In the genomic region with DNA sequence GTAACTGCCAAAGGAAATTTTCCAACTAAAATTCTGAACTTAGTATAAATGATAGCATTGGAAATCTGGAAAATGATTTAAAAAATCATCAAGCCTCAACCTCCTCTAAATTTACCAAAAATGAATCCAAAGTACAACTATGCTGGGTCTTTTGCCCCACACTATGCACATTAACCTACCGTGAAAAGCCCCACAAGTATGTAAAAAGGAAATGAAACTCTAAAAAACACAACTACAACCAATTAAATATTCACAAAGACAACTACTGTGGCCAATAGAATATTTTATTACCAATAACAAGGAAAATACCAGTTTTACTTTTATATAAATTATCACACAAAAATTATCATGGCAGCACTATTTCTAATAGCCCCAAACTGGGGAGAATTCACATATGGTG, we compare ENCODE assay signal across 27 cellular contexts. TPM values are rescaled to one million over a fixed set of nuclear protein-coding genes. Genes with fewer than 3 reads are reported as not detected.
A peak's percentile ranks its signal among the peaks of the same experiment; 100 is the strongest.
DNase-seq lines count a peak whose midpoint lies in the region; ATAC-seq, FAIRE-seq and TF ChIP-seq lines count a peak whose summit lies in the region.
"Had no signal": no experiment of that assay in that cellular context is flagged by ENCODE, and none has a peak within 500 bp of the region (broad histone marks: within the 10 kb centered on the region; RNA-seq: fewer than 3 reads in every experiment).

No MANE protein-coding gene starts in this region.

- peaks cover 24% of the 10 kb centered on the region for H3K4me1 Mint-ChIP-seq in activated CD8-positive, alpha-beta T cell treated with anti-CD3 and anti-CD28 coated beads for 36 hours (ENCODE audit: low read depth)
- peaks cover 7% of the 10 kb centered on the region for H3K4me1 Mint-ChIP-seq in activated CD8-positive, alpha-beta T cell treated with anti-CD3 and anti-CD28 coated beads, Interleukin-2, amount 10 ng/mL, durations not matched to agents 7 days and 5 days (ENCODE audit: low read depth)
- H3K4me1 Mint-ChIP-seq in T-cell: peaks cover 16 to 31% (median 27%) of the 10 kb centered on the region in 3 donors
- peaks cover 10 to 20% (median 15%) of the 10 kb centered on the region in 3 donors for H3K4me1 Mint-ChIP-seq in naive B cell
- H3K4me1 Mint-ChIP-seq: nephron had no signal

- CTCF ChIA-PET in activated CD8-positive, alpha-beta T cell treated with anti-CD3 and anti-CD28 coated beads for 36 hours (lab: Charles Lee): no interaction called here
- CTCF ChIA-PET in activated CD8-positive, alpha-beta T cell treated with anti-CD3 and anti-CD28 coated beads, Interleukin-2, amount 10 ng/mL, durations not matched to agents 7 days and 5 days (lab: Charles Lee): no interaction called here
- CTCF ChIA-PET in T-cell (lab: Charles Lee): no interaction called here

- no peak for TF ChIP-seq CTCF in activated CD8-positive, alpha-beta T cell treated with anti-CD3 and anti-CD28 coated beads for 36 hours (IDR thresholded peaks at IDR 0.05)

- no peak overlapping the region for H3K4me3 Mint-ChIP-seq in activated CD8-positive, alpha-beta T cell treated with anti-CD3 and anti-CD28 coated beads for 36 hours
- H3K4me3 Mint-ChIP-seq in activated CD8-positive, alpha-beta T cell treated with anti-CD3 and anti-CD28 coated beads, Interleukin-2, amount 10 ng/mL, durations not matched to agents 7 days and 5 days: no peak overlapping the region
- H3K4me3 Mint-ChIP-seq in T-cell: no peak overlapping the region
- H3K4me3 Mint-ChIP-seq in naive B cell: no peak overlapping the region
- H3K4me3 Mint-ChIP-seq: CD8-positive, alpha-beta memory T cell; nephron had no signal

- ATAC-seq in activated CD8-positive, alpha-beta T cell treated with anti-CD3 and anti-CD28 coated beads for 36 hours: no peak
- ATAC-seq in activated CD8-positive, alpha-beta T cell treated with anti-CD3 and anti-CD28 coated beads, Interleukin-2, amount 10 ng/mL, durations not matched to agents 7 days and 5 days: no peak
- ATAC-seq in T-cell (replicated peaks in 1 of 4) (no peak), naive B cell (ENCODE audit: low read depth in 2 of 2) (peak; percentile 74 to 75), HG03354 (IDR thresholded peaks at IDR 0.05; ENCODE audit: poor library complexity, severe bottlenecking, unreplicated experiment) (no peak), HG02852 (IDR thresholded peaks at IDR 0.05; ENCODE audit: unreplicated experiment) (no peak)
- ATAC-seq: A549, body of pancreas, HCT116, left ventricle myocardium superior, Panc1 had no signal

- H3K36me3 Mint-ChIP-seq in activated CD8-positive, alpha-beta T cell treated with anti-CD3 and anti-CD28 coated beads for 36 hours (ENCODE audit: low read depth): peaks cover 70% of the 10 kb centered on the region
- peaks cover 84% of the 10 kb centered on the region for H3K36me3 Mint-ChIP-seq in activated CD8-positive, alpha-beta T cell treated with anti-CD3 and anti-CD28 coated beads, Interleukin-2, amount 10 ng/mL, durations not matched to agents 7 days and 5 days (ENCODE audit: low read depth)
- H3K36me3 Mint-ChIP-seq in T-cell: peaks cover 75% of the 10 kb centered on the region
- H3K36me3 Mint-ChIP-seq in naive B cell: peaks cover 43 to 52% of the 10 kb centered on the region in 2 donors

- intact Hi-C loops in activated CD8-positive, alpha-beta T cell treated with anti-CD3 and anti-CD28 coated beads for 36 hours (cut with micrococcal nuclease): no loop called here

- no peaks in the 10 kb centered on the region for H3K9me3 Mint-ChIP-seq in activated CD8-positive, alpha-beta T cell treated with anti-CD3 and anti-CD28 coated beads for 36 hours
- H3K9me3 Mint-ChIP-seq in activated CD8-positive, alpha-beta T cell treated with anti-CD3 and anti-CD28 coated beads, Interleukin-2, amount 10 ng/mL, durations not matched to agents 7 days and 5 days (ENCODE audit: insufficient read depth): no peaks in the 10 kb centered on the region
- H3K9me3 Mint-ChIP-seq in T-cell: no peaks in the 10 kb centered on the region
- H3K9me3 Mint-ChIP-seq in naive B cell: no peaks in the 10 kb centered on the region
- H3K9me3 Mint-ChIP-seq: CD8-positive, alpha-beta memory T cell; nephron had no signal

- DNase-seq in activated CD8-positive, alpha-beta T cell treated with anti-CD3 and anti-CD28 coated beads for 36 hours: no peak
- DNase-seq in activated CD8-positive, alpha-beta T cell treated with anti-CD3 and anti-CD28 coated beads, Interleukin-2, amount 10 ng/mL, durations not matched to agents 7 days and 5 days: no peak
- DNase-seq in GM19239 (ENCODE audit: insufficient read length, low spot score) (no peak), T-cell (no peak), naive B cell (peak; percentile 3), NCI-H1105 (lab: John Stamatoyannopoulos, UW) (no peak)
- DNase-seq: activated T-cell treated with anti-CD3 and anti-CD28 coated beads for 4 hours; adrenal gland; body of pancreas; CD8-positive, alpha-beta memory T cell; cerebellar nuclear complex; DMS 273 treated with DMSO at 0.1 percent for 48 hours; glutamatergic neuron; Kasumi-1; left ventricle myocardium superior; NCI-H1092; NCI-H1930; NCI-H526 treated with DMSO at 0.1 percent for 48 hours; SHP77 treated with DMSO at 0.1 percent for 48 hours; T1000; trophoblast cell had no signal

- FAIRE-seq in GM19239 (lab: Jason Lieb, UNC): peak; percentile 8
- FAIRE-seq: A549 had no signal

- peak overlapping the region; percentile 46 for H3K27ac Mint-ChIP-seq in activated CD8-positive, alpha-beta T cell treated with anti-CD3 and anti-CD28 coated beads for 36 hours
- no peak overlapping the region for H3K27ac Mint-ChIP-seq in activated CD8-positive, alpha-beta T cell treated with anti-CD3 and anti-CD28 coated beads, Interleukin-2, amount 10 ng/mL, durations not matched to agents 7 days and 5 days
- peak overlapping the region; percentile 28 to 39 for H3K27ac Mint-ChIP-seq in T-cell
- H3K27ac Mint-ChIP-seq in naive B cell: peak overlapping the region in 4 of 6 donors; percentile 16 to 77 (median 32)
- H3K27ac Mint-ChIP-seq: nephron had no signal

- POLR2A ChIA-PET in activated CD8-positive, alpha-beta T cell treated with anti-CD3 and anti-CD28 coated beads for 36 hours (lab: Charles Lee): interaction anchor here (0.9 kb wide), 1 partner anchor 10 kb away, joined by 3 read pairs; no protein-coding TSS in a partner anchor
- POLR2A ChIA-PET in activated CD8-positive, alpha-beta T cell treated with anti-CD3 and anti-CD28 coated beads, Interleukin-2, amount 10 ng/mL, durations not matched to agents 7 days and 5 days (lab: Charles Lee): interaction anchor here (0.5 kb wide), 1 partner anchor 515 kb away, joined by 3 read pairs; no protein-coding TSS in a partner anchor
- POLR2A ChIA-PET in T-cell (lab: Charles Lee): no interaction called here

- H3K27me3 Mint-ChIP-seq in activated CD8-positive, alpha-beta T cell treated with anti-CD3 and anti-CD28 coated beads for 36 hours: no peaks in the 10 kb centered on the region
- no peaks in the 10 kb centered on the region for H3K27me3 Mint-ChIP-seq in activated CD8-positive, alpha-beta T cell treated with anti-CD3 and anti-CD28 coated beads, Interleukin-2, amount 10 ng/mL, durations not matched to agents 7 days and 5 days (ENCODE audit: low read depth)
- H3K27me3 Mint-ChIP-seq in T-cell: no peaks in the 10 kb centered on the region
- no peaks in the 10 kb centered on the region for H3K27me3 Mint-ChIP-seq in naive B cell
- H3K27me3 Mint-ChIP-seq: CD8-positive, alpha-beta memory T cell had no signal

RNA-seq across cellular contexts. Expression of a gene that starts 19.3 kb away (rescaled TPM):
- total RNA-seq in activated CD8-positive, alpha-beta T cell treated with anti-CD3 and anti-CD28 coated beads for 36 hours: 100 to 1,000 TPM; 127 to 131 TPM
- total RNA-seq in activated CD8-positive, alpha-beta T cell treated with anti-CD3 and anti-CD28 coated beads, Interleukin-2, amount 10 ng/mL, durations not matched to agents 7 days and 5 days: 100 to 1,000 TPM; 126 to 127 TPM
- 100 to 1,000 TPM; 102 to 124 (median 111) TPM for total RNA-seq in T-cell
- 10 to 100 TPM; 23.4 to 47.8 (median 32.0) TPM for polyA plus RNA-seq in naive B cell (ENCODE audit: low read depth in 6 of 6)

RNA-seq across cellular contexts. Expression of a gene that starts 31.8 kb away (rescaled TPM):
- total RNA-seq in activated CD8-positive, alpha-beta T cell treated with anti-CD3 and anti-CD28 coated beads for 36 hours: under 1 TPM in 1 of 2 experiments, not detected in 1; 0.20 TPM
- total RNA-seq in activated CD8-positive, alpha-beta T cell treated with anti-CD3 and anti-CD28 coated beads, Interleukin-2, amount 10 ng/mL, durations not matched to agents 7 days and 5 days: under 1 TPM; 0.08 to 0.13 TPM
- total RNA-seq in T-cell: under 1 TPM; 0.08 to 0.60 (median 0.38) TPM
- polyA plus RNA-seq in naive B cell (ENCODE audit: low read depth in 6 of 6): not detected

RNA-seq across cellular contexts. Expression of a gene that starts 42.6 kb away (rescaled TPM):
- 10 to 100 TPM; 16.9 to 18.6 TPM for total RNA-seq in activated CD8-positive, alpha-beta T cell treated with anti-CD3 and anti-CD28 coated beads for 36 hours
- total RNA-seq in activated CD8-positive, alpha-beta T cell treated with anti-CD3 and anti-CD28 coated beads, Interleukin-2, amount 10 ng/mL, durations not matched to agents 7 days and 5 days: 10 to 100 TPM; 39.9 to 41.3 TPM
- total RNA-seq in T-cell: 10 to 100 TPM; 28.5 to 52.4 (median 41.7) TPM
- polyA plus RNA-seq in naive B cell (ENCODE audit: low read depth in 6 of 6): 10 to 100 TPM in 5 of 6 donors, 1 to 10 TPM in 1; 10.0 to 24.2 (median 18.8) TPM

Comparison
In these comparisons a context has a peak if more than half of its experiments do, and no peak if none do; other contexts are left out.
1. ATAC-seq: peak in naive B cell (2 of 2); none in activated CD8-positive, alpha-beta T cell treated with anti-CD3 and anti-CD28 coated beads for 36 hours (single experiment), activated CD8-positive, alpha-beta T cell treated with anti-CD3 and anti-CD28 coated beads, Interleukin-2, amount 10 ng/mL, durations not matched to agents 7 days and 5 days (single experiment), T-cell (0 of 4), HG03354 (single experiment) and HG02852 (single experiment).
2. POLR2A ChIA-PET loops: an anchor here in activated CD8-positive, alpha-beta T cell treated with anti-CD3 and anti-CD28 coated beads for 36 hours (0.9 kb wide) and activated CD8-positive, alpha-beta T cell treated with anti-CD3 and anti-CD28 coated beads, Interleukin-2, amount 10 ng/mL, durations not matched to agents 7 days and 5 days (0.5 kb wide); none called in T-cell.